ENCODE assay signal across 22 cellular contexts in the genomic region with DNA sequence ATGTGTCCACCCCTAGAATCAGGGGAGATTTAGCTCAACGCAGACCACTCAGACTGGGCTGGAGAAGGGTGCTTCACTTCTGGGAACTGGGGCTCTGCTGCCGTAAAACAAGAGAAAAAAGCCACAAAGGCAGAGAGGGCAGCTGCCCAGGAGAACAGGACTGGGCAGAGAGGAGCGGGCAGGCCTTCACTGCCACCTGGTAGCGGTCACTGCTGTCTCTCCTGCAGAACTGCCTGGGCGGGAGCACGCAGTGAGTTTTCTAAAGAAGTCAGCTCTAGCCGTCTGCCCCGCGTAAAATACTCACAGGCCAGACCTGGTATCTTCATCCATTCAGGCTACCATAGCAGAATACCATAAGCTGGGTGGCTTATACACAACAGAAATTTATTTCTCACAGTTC.
"Had no signal": no experiment of that assay in that cellular context is flagged by ENCODE, and none has a peak within 500 bp of the region (broad histone marks: within the 10 kb centered on the region; RNA-seq: fewer than 3 reads in every experiment).

No MANE protein-coding gene starts in this region.

- H3K36me3 Mint-ChIP-seq: naive thymus-derived CD4-positive, alpha-beta T cell had no signal

- H3K4me3 Mint-ChIP-seq: endodermal cell; naive thymus-derived CD4-positive, alpha-beta T cell; nephron progenitor cell had no signal

- H3K9me3 ChIP-seq: colonic mucosa, ovary, stomach, suprapubic skin, tibial artery, upper lobe of left lung, uterus had no signal

- H3K9me3 Mint-ChIP-seq: endodermal cell; naive thymus-derived CD4-positive, alpha-beta T cell; nephron progenitor cell had no signal

- H3K4me1 ChIP-seq: colonic mucosa, uterus had no signal

- H3K4me3 ChIP-seq: colonic mucosa, hepatocyte, ovary, stomach, suprapubic skin, tibial artery, upper lobe of left lung, uterus had no signal

- H3K27me3 ChIP-seq: colonic mucosa, ovary, suprapubic skin, tibial artery, upper lobe of left lung, uterus had no signal

- H3K27ac Mint-ChIP-seq: endodermal cell, nephron progenitor cell, progenitor cell of endocrine pancreas had no signal

- H3K36me3 ChIP-seq: colonic mucosa, ovary, stomach, suprapubic skin, tibial artery, upper lobe of left lung, uterus had no signal

- H3K4me2 ChIP-seq: hepatocyte had no signal

- H3K4me1 Mint-ChIP-seq: endodermal cell, nephron progenitor cell had no signal

- H3K27ac ChIP-seq: colonic mucosa, hepatocyte, ovary, stomach, suprapubic skin, tibial artery, upper lobe of left lung, uterus had no signal

- DNase-seq: colonic mucosa; dermis blood vessel endothelial cell; effector CD4-positive, alpha-beta T cell; endodermal cell; foreskin melanocyte; head of caudate nucleus; mammary epithelial cell; naive thymus-derived CD4-positive, alpha-beta T cell; nephron progenitor cell; nucleus accumbens; ovary; small intestine; stimulated activated CD4-positive, alpha-beta T cell treated with anti-CD3 and anti-CD28 coated beads, Interleukin-12 subunit alpha, Interleukin-12 subunit beta, amount 100 ng/mL, for 4 hours; stimulated activated naive CD4-positive, alpha-beta T cell; stomach; tibial artery; upper lobe of left lung; uterus had no signal

- ATAC-seq: naive thymus-derived CD4-positive, alpha-beta T cell; right cardiac atrium had no signal
